29 cellular contexts compared by ENCODE assay signal in the genomic region with DNA sequence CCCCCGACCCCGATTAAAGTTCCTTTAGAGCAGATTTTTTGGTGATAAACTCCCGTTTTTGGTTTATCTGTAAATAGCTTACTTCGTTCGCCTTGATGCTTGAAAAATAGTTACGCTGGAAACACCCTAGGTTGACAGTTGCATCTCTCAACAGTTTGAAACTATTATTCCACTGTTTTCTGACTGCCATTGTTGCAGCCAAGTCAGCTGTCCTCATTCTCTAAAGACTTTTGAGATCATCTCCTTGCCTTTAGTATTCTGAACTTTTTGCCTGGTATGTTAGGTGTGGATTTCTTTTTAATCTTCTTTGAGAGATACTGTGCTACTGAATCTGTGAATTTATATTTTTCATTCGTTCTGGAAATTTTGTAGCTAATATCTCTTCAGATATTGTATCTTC.
"Had no signal": no experiment of that assay in that cellular context is flagged by ENCODE, and none has a peak within 500 bp of the region (broad histone marks: within the 10 kb centered on the region; RNA-seq: fewer than 3 reads in every experiment).

No MANE protein-coding gene starts in this region.

- H3K4me1 Mint-ChIP-seq: endodermal cell had no signal

- H3K27me3 ChIP-seq: colonic mucosa, dorsolateral prefrontal cortex, esophagus muscularis mucosa, esophagus squamous epithelium, foreskin keratinocyte, gastrocnemius medialis, gastroesophageal sphincter, heart left ventricle had no signal

- H3K9me3 ChIP-seq: colonic mucosa, esophagus muscularis mucosa, esophagus squamous epithelium, gastrocnemius medialis had no signal

- ATAC-seq: effector memory CD8-positive, alpha-beta T cell; esophagus mucosa; foreskin keratinocyte; gastrocnemius medialis; gastroesophageal sphincter; heart left ventricle; heart right ventricle had no signal

- H3K4me1 ChIP-seq: colonic mucosa, esophagus muscularis mucosa, esophagus squamous epithelium, foreskin keratinocyte, gastrocnemius medialis, gastroesophageal sphincter, heart left ventricle, heart right ventricle had no signal

- H3K4me3 Mint-ChIP-seq: dendritic cell treated with granulocyte-macrophage colony-stimulating factor and Interleukin-4, amounts not matched to agents 40 ng/mL and 50 ng/mL, for 4 days; effector memory CD8-positive, alpha-beta T cell; endodermal cell had no signal

- H3K4me3 ChIP-seq: colonic mucosa, coronary artery, dorsolateral prefrontal cortex, esophagus muscularis mucosa, esophagus squamous epithelium, gastrocnemius medialis, gastroesophageal sphincter, heart left ventricle, heart right ventricle had no signal

- H3K36me3 ChIP-seq: colonic mucosa, esophagus muscularis mucosa, esophagus squamous epithelium, gastrocnemius medialis, gastroesophageal sphincter, heart left ventricle, heart right ventricle had no signal

- DNase-seq: colonic mucosa; cortex of kidney; dermis blood vessel endothelial cell; dorsolateral prefrontal cortex; effector CD4-positive, alpha-beta T cell; effector CD8-positive, alpha-beta T cell; effector memory CD4-positive, alpha-beta T cell; effector memory CD8-positive, alpha-beta T cell; endodermal cell; erythroblast; esophagus squamous epithelium; foreskin fibroblast; foreskin keratinocyte; foreskin melanocyte; gastrocnemius medialis; glutamatergic neuron; head of caudate nucleus; heart left ventricle; heart right ventricle had no signal

- FAIRE-seq: colon, endometrium, endothelial cell of umbilical vein, frontal cortex had no signal

- H3K27ac Mint-ChIP-seq: dendritic cell treated with granulocyte-macrophage colony-stimulating factor and Interleukin-4, amounts not matched to agents 40 ng/mL and 50 ng/mL, for 4 days; effector memory CD8-positive, alpha-beta T cell; endodermal cell had no signal

- H3K9me3 Mint-ChIP-seq: dendritic cell treated with granulocyte-macrophage colony-stimulating factor and Interleukin-4, amounts not matched to agents 40 ng/mL and 50 ng/mL, for 4 days; effector memory CD8-positive, alpha-beta T cell had no signal

- H3K27me3 Mint-ChIP-seq: dendritic cell treated with granulocyte-macrophage colony-stimulating factor and Interleukin-4, amounts not matched to agents 40 ng/mL and 50 ng/mL, for 4 days; effector memory CD8-positive, alpha-beta T cell had no signal

- H3K27ac ChIP-seq: colonic mucosa, coronary artery, dorsolateral prefrontal cortex, epithelial cell of prostate, esophagus muscularis mucosa, esophagus squamous epithelium, foreskin keratinocyte, gastrocnemius medialis, gastroesophageal sphincter, heart left ventricle, heart right ventricle had no signal
